Comparison of ENCODE assay signal across 16 cellular contexts in genomic region chr11:70200212-70200844, GRCh38.
"Had no signal": no experiment of that assay in that cellular context is flagged by ENCODE, and none has a peak within 500 bp of the region (broad histone marks: within the 10 kb centered on the region; RNA-seq: fewer than 3 reads in every experiment).

No MANE protein-coding gene starts in this region.

- H3K4me3 Mint-ChIP-seq: activated naive CD4-positive, alpha-beta T cell treated with anti-CD3 and anti-CD28 coated beads, Interleukin-2, amount 10 ng/mL, durations not matched to agents 7 days and 5 days; memory B cell; natural killer cell; stimulated activated naive CD8-positive, alpha-beta T cell treated with anti-CD3 and anti-CD28 coated beads, Interleukin-15, Interleukin-2, amounts not matched to agents 100 ng/mL and 50 ng/mL, for 24 hours; T-cell had no signal

- H3K36me3 Mint-ChIP-seq: memory B cell, natural killer cell had no signal

- DNase-seq: activated CD4-positive, alpha-beta T cell treated with anti-CD3 and anti-CD28 coated beads for 1 hour; activated CD4-positive, alpha-beta T cell treated with anti-CD3 and anti-CD28 coated beads, Interleukin-2, amount 50 U/mL, for 48 hours; activated naive CD4-positive, alpha-beta T cell treated with anti-CD3 and anti-CD28 coated beads, Interleukin-2, amount 10 ng/mL, durations not matched to agents 7 days and 5 days; activated T-cell treated with anti-CD3 and anti-CD28 coated beads, Interleukin-2, amount 50 U/mL, for 1 hour; islet precursor cell; natural killer cell; nucleus accumbens; T-cell; T1000; testis; upper lobe of left lung had no signal

- ATAC-seq: left lung, natural killer cell, right cardiac atrium, T-cell had no signal

- H3K27ac Mint-ChIP-seq: activated naive CD4-positive, alpha-beta T cell treated with anti-CD3 and anti-CD28 coated beads, Interleukin-2, amount 10 ng/mL, durations not matched to agents 7 days and 5 days; memory B cell; progenitor cell of endocrine pancreas; stimulated activated naive CD8-positive, alpha-beta T cell treated with anti-CD3 and anti-CD28 coated beads, Interleukin-15, Interleukin-2, amounts not matched to agents 100 ng/mL and 50 ng/mL, for 24 hours; T-cell had no signal

- H3K9me3 Mint-ChIP-seq: activated naive CD4-positive, alpha-beta T cell treated with anti-CD3 and anti-CD28 coated beads, Interleukin-2, amount 10 ng/mL, durations not matched to agents 7 days and 5 days; memory B cell; natural killer cell; stimulated activated naive CD8-positive, alpha-beta T cell treated with anti-CD3 and anti-CD28 coated beads, Interleukin-15, Interleukin-2, amounts not matched to agents 100 ng/mL and 50 ng/mL, for 24 hours; T-cell had no signal
